In genomic region chr6:55953384-55953783, GRCh38 we compare ENCODE assay signal across 9 cellular contexts.
DNase-seq lines count a peak whose midpoint lies in the region; ATAC-seq and TF ChIP-seq lines count a peak whose summit lies in the region.
"Had no signal": no experiment of that assay in that cellular context is flagged by ENCODE, and none has a peak within 500 bp of the region (broad histone marks: within the 10 kb centered on the region; RNA-seq: fewer than 3 reads in every experiment).

No MANE protein-coding gene starts in this region.

- no peaks in the 10 kb centered on the region for H3K36me3 ChIP-seq in thoracic aorta
- H3K36me3 ChIP-seq: BLaER1 had no signal

- peak overlapping the region; percentile 23 for H3K4me3 ChIP-seq in thoracic aorta
- H3K4me3 ChIP-seq: BLaER1 had no signal

- intact Hi-C loops in head of caudate nucleus (cut with DNase I), result no loop called here

- H3K4me1 ChIP-seq in foreskin keratinocyte (no peaks in the 10 kb centered on the region), thoracic aorta (ENCODE audit: control insufficient read depth in 1 of 2, low read depth in 2 of 2) (no peaks in the 10 kb centered on the region)
- H3K4me1 ChIP-seq: BLaER1 had no signal

- TF ChIP-seq CTCF in foreskin keratinocyte (conservative IDR thresholded peaks at IDR 0.05), result peak; percentile 74
- no peak for TF ChIP-seq CTCF in thoracic aorta (IDR thresholded peaks at IDR 0.05)

- H3K9me3 ChIP-seq in thoracic aorta, result no peaks in the 10 kb centered on the region

- peak; percentile 55 for ATAC-seq in foreskin keratinocyte
- no peak for ATAC-seq in thoracic aorta (ENCODE audit: insufficient number of reproducible peaks, low FRiP score, low read depth)
- ATAC-seq in HG03139 (IDR thresholded peaks at IDR 0.05; ENCODE audit: unreplicated experiment), result no peak
- no peak for ATAC-seq in GM21423 (IDR thresholded peaks at IDR 0.05; ENCODE audit: unreplicated experiment)

- DNase-seq in NCI-H146 (lab: John Stamatoyannopoulos, UW) (peak; percentile 5), NCI-H146 treated with DMSO at 0.1 percent for 48 hours (lab: John Stamatoyannopoulos, UW; ENCODE audit: unreplicated experiment) (no peak), RPMI7951 (ENCODE audit: low read depth) (peak; percentile 50), foreskin keratinocyte (peak in 1 of 2 donors; percentile 41), thoracic aorta (ENCODE audit: low spot score) (no peak), head of caudate nucleus (no peak)

- H3K27me3 ChIP-seq in foreskin keratinocyte (no peaks in the 10 kb centered on the region), thoracic aorta (replicated peaks; ENCODE audit: insufficient read depth) (no peaks in the 10 kb centered on the region)
- H3K27me3 ChIP-seq: BLaER1 had no signal

- H3K27ac ChIP-seq in foreskin keratinocyte (no peak overlapping the region), thoracic aorta (no peak overlapping the region)
- H3K27ac ChIP-seq: BLaER1 had no signal

Comparison
In these comparisons a context has a peak if more than half of its experiments do, and no peak if none do; other contexts are left out.
1. DNase-seq: peak in NCI-H146 (single experiment) and RPMI7951 (single experiment); none in NCI-H146 treated with DMSO at 0.1 percent for 48 hours (single experiment), thoracic aorta (single experiment) and head of caudate nucleus (0 of 42).